Comparison of ENCODE assay signal across 22 cellular contexts in the genomic region with DNA sequence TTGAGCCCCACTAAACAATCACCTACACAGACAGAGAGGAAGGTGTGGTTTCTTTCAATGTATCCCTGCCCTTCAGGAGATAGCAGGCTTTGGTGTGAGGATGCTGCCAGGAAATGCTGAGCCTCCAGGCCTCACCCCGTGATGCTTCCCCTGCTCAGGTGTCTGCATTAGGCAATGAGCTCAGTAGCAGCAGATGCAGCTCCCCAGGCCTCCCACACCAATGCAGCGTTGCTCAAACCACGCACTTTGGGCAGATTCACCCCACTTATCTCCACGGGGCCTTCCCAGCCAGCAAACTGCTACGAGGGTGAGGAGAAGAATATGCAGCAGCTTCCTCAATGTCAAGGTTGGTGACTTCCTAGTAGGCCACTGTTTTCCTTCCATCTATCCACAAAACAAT.
DNase-seq lines count a peak whose midpoint lies in the region; TF ChIP-seq lines count a peak whose summit lies in the region.
"Had no signal": no experiment of that assay in that cellular context is flagged by ENCODE, and none has a peak within 500 bp of the region (broad histone marks: within the 10 kb centered on the region; RNA-seq: fewer than 3 reads in every experiment).

No MANE protein-coding gene starts in this region.

- no peaks in the 10 kb centered on the region for H3K9me3 Mint-ChIP-seq in chondrocyte (ENCODE audit: low read depth)
- H3K9me3 Mint-ChIP-seq in T-helper 2 cell treated with Interferon-gamma antibody and Interleukin-4, amounts not matched to agents 5 μg/mL and 100 μg/mL, for 36 hours = no peaks in the 10 kb centered on the region
- H3K9me3 Mint-ChIP-seq in activated T-helper 2 cell treated with anti-CD3 and anti-CD28 coated beads, Interferon-gamma antibody, Interleukin-2, Interleukin-4, amounts not matched to agents 10 μg/mL and 5 μg/mL and 100 μg/mL, durations not matched to agents 14 hours and 24 hours and 36 hours = no peaks in the 10 kb centered on the region

- peak overlapping the region; percentile 77 for H3K27ac ChIP-seq in temporal lobe (ENCODE audit: low read depth, low read length)
- H3K27ac ChIP-seq: A549, BLaER1, vagina had no signal

- no peaks in the 10 kb centered on the region for H3K36me3 Mint-ChIP-seq in chondrocyte (ENCODE audit: low read depth)
- no peaks in the 10 kb centered on the region for H3K36me3 Mint-ChIP-seq in T-helper 2 cell treated with Interferon-gamma antibody and Interleukin-4, amounts not matched to agents 5 μg/mL and 100 μg/mL, for 36 hours (ENCODE audit: low read depth)
- H3K36me3 Mint-ChIP-seq in activated T-helper 2 cell treated with anti-CD3 and anti-CD28 coated beads, Interferon-gamma antibody, Interleukin-2, Interleukin-4, amounts not matched to agents 10 μg/mL and 5 μg/mL and 100 μg/mL, durations not matched to agents 14 hours and 24 hours and 36 hours (ENCODE audit: low read depth) = no peaks in the 10 kb centered on the region

- DNase-seq in NCI-H2227 (lab: John Stamatoyannopoulos, UW; ENCODE audit: unreplicated experiment) = peak; percentile 17
- DNase-seq in NCI-H2227 treated with DMSO at 0.1 percent for 48 hours (lab: John Stamatoyannopoulos, UW) = no peak
- DNase-seq in NCI-H345 (lab: John Stamatoyannopoulos, UW) = peak; percentile 95
- DNase-seq in chondrocyte (ENCODE audit: low spot score) = no peak
- no peak for DNase-seq in T-helper 2 cell treated with Interferon-gamma antibody and Interleukin-4, amounts not matched to agents 5 μg/mL and 100 μg/mL, for 36 hours (ENCODE audit: low spot score)
- DNase-seq in activated T-helper 2 cell treated with anti-CD3 and anti-CD28 coated beads, Interferon-gamma antibody, Interleukin-2, Interleukin-4, amounts not matched to agents 10 μg/mL and 5 μg/mL and 100 μg/mL, durations not matched to agents 14 hours and 24 hours and 36 hours (ENCODE audit: low spot score) = no peak
- no peak for DNase-seq in EL
- DNase-seq: activated CD4-positive, alpha-beta T cell treated with anti-CD3 and anti-CD28 coated beads, Interleukin-2, amount 50 U/mL, for 1 hour; activated CD8-positive, alpha-beta memory T cell treated with anti-CD3 and anti-CD28 coated beads, Interleukin-2, amount 50 U/mL, for 48 hours; activated gamma-delta T cell; adrenal gland; glutamatergic neuron; HFFc6; NCI-H526 treated with DMSO at 0.1 percent for 48 hours; nucleus accumbens; retina; stimulated activated CD8-positive, alpha-beta memory T cell treated with anti-CD3 and anti-CD28 coated beads, Interleukin-4, amount 100 ng/mL, for 48 hours; T-helper 1 cell had no signal

- H3K4me3 Mint-ChIP-seq in chondrocyte (ENCODE audit: unreplicated experiment) = no peak overlapping the region
- no peak overlapping the region for H3K4me3 Mint-ChIP-seq in T-helper 2 cell treated with Interferon-gamma antibody and Interleukin-4, amounts not matched to agents 5 μg/mL and 100 μg/mL, for 36 hours
- no peak overlapping the region for H3K4me3 Mint-ChIP-seq in activated T-helper 2 cell treated with anti-CD3 and anti-CD28 coated beads, Interferon-gamma antibody, Interleukin-2, Interleukin-4, amounts not matched to agents 10 μg/mL and 5 μg/mL and 100 μg/mL, durations not matched to agents 14 hours and 24 hours and 36 hours (ENCODE audit: low read depth)
- H3K4me3 Mint-ChIP-seq: HFFc6 had no signal

- peak overlapping the region; percentile 85 for H3K27ac Mint-ChIP-seq in chondrocyte (ENCODE audit: unreplicated experiment)
- H3K27ac Mint-ChIP-seq in T-helper 2 cell treated with Interferon-gamma antibody and Interleukin-4, amounts not matched to agents 5 μg/mL and 100 μg/mL, for 36 hours = no peak overlapping the region
- no peak overlapping the region for H3K27ac Mint-ChIP-seq in activated T-helper 2 cell treated with anti-CD3 and anti-CD28 coated beads, Interferon-gamma antibody, Interleukin-2, Interleukin-4, amounts not matched to agents 10 μg/mL and 5 μg/mL and 100 μg/mL, durations not matched to agents 14 hours and 24 hours and 36 hours
- H3K27ac Mint-ChIP-seq: HFFc6 had no signal

- TF ChIP-seq CTCF in chondrocyte (IDR thresholded peaks at IDR 0.05) = no peak

- H3K4me1 Mint-ChIP-seq in chondrocyte (ENCODE audit: low read depth) = peaks cover 53% of the 10 kb centered on the region
- H3K4me1 Mint-ChIP-seq in T-helper 2 cell treated with Interferon-gamma antibody and Interleukin-4, amounts not matched to agents 5 μg/mL and 100 μg/mL, for 36 hours (ENCODE audit: low read depth) = no peaks in the 10 kb centered on the region
- no peaks in the 10 kb centered on the region for H3K4me1 Mint-ChIP-seq in activated T-helper 2 cell treated with anti-CD3 and anti-CD28 coated beads, Interferon-gamma antibody, Interleukin-2, Interleukin-4, amounts not matched to agents 10 μg/mL and 5 μg/mL and 100 μg/mL, durations not matched to agents 14 hours and 24 hours and 36 hours (ENCODE audit: low read depth)

- intact Hi-C loops in activated T-helper 2 cell treated with anti-CD3 and anti-CD28 coated beads, Interferon-gamma antibody, Interleukin-2, Interleukin-4, amounts not matched to agents 10 μg/mL and 5 μg/mL and 100 μg/mL, durations not matched to agents 14 hours and 24 hours and 36 hours (cut with micrococcal nuclease) = no loop called here

- no peaks in the 10 kb centered on the region for H3K27me3 Mint-ChIP-seq in chondrocyte (ENCODE audit: low read depth)
- no peaks in the 10 kb centered on the region for H3K27me3 Mint-ChIP-seq in T-helper 2 cell treated with Interferon-gamma antibody and Interleukin-4, amounts not matched to agents 5 μg/mL and 100 μg/mL, for 36 hours (ENCODE audit: low read depth)
- H3K27me3 Mint-ChIP-seq in activated T-helper 2 cell treated with anti-CD3 and anti-CD28 coated beads, Interferon-gamma antibody, Interleukin-2, Interleukin-4, amounts not matched to agents 10 μg/mL and 5 μg/mL and 100 μg/mL, durations not matched to agents 14 hours and 24 hours and 36 hours (ENCODE audit: low read depth) = no peaks in the 10 kb centered on the region

Comparison
In these comparisons a context has a peak if more than half of its experiments do, and no peak if none do; other contexts are left out.
1. DNase-seq: peak in NCI-H2227 (single experiment) and NCI-H345 (single experiment); none in NCI-H2227 treated with DMSO at 0.1 percent for 48 hours (single experiment), chondrocyte (single experiment), T-helper 2 cell treated with Interferon-gamma antibody and Interleukin-4, amounts not matched to agents 5 μg/mL and 100 μg/mL, for 36 hours (single experiment), activated T-helper 2 cell treated with anti-CD3 and anti-CD28 coated beads, Interferon-gamma antibody, Interleukin-2, Interleukin-4, amounts not matched to agents 10 μg/mL and 5 μg/mL and 100 μg/mL, durations not matched to agents 14 hours and 24 hours and 36 hours (single experiment) and EL (single experiment).